ENCODE assay signal across 12 cellular contexts in genomic region chr17:66904760-66905637, GRCh38. TPM values are rescaled to one million over a fixed set of nuclear protein-coding genes. Genes with fewer than 3 reads are reported as not detected.
DNase-seq lines count a peak whose midpoint lies in the region; ATAC-seq, FAIRE-seq and TF ChIP-seq lines count a peak whose summit lies in the region.
"Had no signal": no experiment of that assay in that cellular context is flagged by ENCODE, and none has a peak within 500 bp of the region (broad histone marks: within the 10 kb centered on the region; RNA-seq: fewer than 3 reads in every experiment).

No MANE protein-coding gene starts in this region.

- H3K9me3 Mint-ChIP-seq in activated CD4-positive, alpha-beta T cell treated with anti-CD3 and anti-CD28 coated beads, Interleukin-2, amount 10 ng/mL, durations not matched to agents 7 days and 5 days = no peaks in the 10 kb centered on the region

- POLR2A ChIA-PET in activated CD4-positive, alpha-beta T cell treated with anti-CD3 and anti-CD28 coated beads, Interleukin-2, amount 10 ng/mL, durations not matched to agents 7 days and 5 days (lab: Charles Lee) = no interaction called here

- peak; percentile 60 for DNase-seq in ELR (ENCODE audit: low read depth)
- peak; percentile 77 for DNase-seq in NCI-H510A treated with DMSO at 0.1 percent for 48 hours (lab: John Stamatoyannopoulos, UW)
- DNase-seq in epithelial cell of prostate (ENCODE audit: low read depth, low spot score) = no peak
- peak; percentile 38 for DNase-seq in omental fat pad (ENCODE audit: low spot score)
- DNase-seq in activated CD4-positive, alpha-beta T cell treated with anti-CD3 and anti-CD28 coated beads, Interleukin-2, amount 10 ng/mL, durations not matched to agents 7 days and 5 days = no peak
- DNase-seq in epidermal melanocyte (ENCODE audit: insufficient read length, low spot score) = no peak
- no peak for DNase-seq in GM12891 (ENCODE audit: insufficient read length, low spot score)
- DNase-seq: MG63, WERI-Rb-1 had no signal

- no peaks in the 10 kb centered on the region for H3K27me3 Mint-ChIP-seq in activated CD4-positive, alpha-beta T cell treated with anti-CD3 and anti-CD28 coated beads, Interleukin-2, amount 10 ng/mL, durations not matched to agents 7 days and 5 days

- peak; percentile 74 for ATAC-seq in omental fat pad (ENCODE audit: low FRiP score)
- ATAC-seq in GM18505 (IDR thresholded peaks at IDR 0.05; ENCODE audit: unreplicated experiment) = no peak
- ATAC-seq: HCT116 had no signal

- no peak overlapping the region for H3K27ac Mint-ChIP-seq in activated CD4-positive, alpha-beta T cell treated with anti-CD3 and anti-CD28 coated beads, Interleukin-2, amount 10 ng/mL, durations not matched to agents 7 days and 5 days

- no peak overlapping the region for H3K4me3 Mint-ChIP-seq in activated CD4-positive, alpha-beta T cell treated with anti-CD3 and anti-CD28 coated beads, Interleukin-2, amount 10 ng/mL, durations not matched to agents 7 days and 5 days

- TF ChIP-seq POLR2A in GM12891 (IDR thresholded peaks at IDR 0.05; ENCODE audit: low read depth, low read length) (no peak), GM18505 (IDR thresholded peaks at IDR 0.05; ENCODE audit: borderline replicate concordance, extremely low read depth, insufficient read depth, insufficient read length) (no peak)

- TF ChIP-seq CTCF in omental fat pad (IDR thresholded peaks at IDR 0.05) = no peak

- peak overlapping the region; percentile 34 for H3K27ac ChIP-seq in epithelial cell of prostate
- H3K27ac ChIP-seq: WERI-Rb-1 had no signal

- no peak for FAIRE-seq in GM12891 (lab: Jason Lieb, UNC)

- H3K36me3 Mint-ChIP-seq in activated CD4-positive, alpha-beta T cell treated with anti-CD3 and anti-CD28 coated beads, Interleukin-2, amount 10 ng/mL, durations not matched to agents 7 days and 5 days (ENCODE audit: low read depth) = no peaks in the 10 kb centered on the region

- peaks cover 5% of the 10 kb centered on the region for H3K4me1 Mint-ChIP-seq in activated CD4-positive, alpha-beta T cell treated with anti-CD3 and anti-CD28 coated beads, Interleukin-2, amount 10 ng/mL, durations not matched to agents 7 days and 5 days

- CTCF ChIA-PET in activated CD4-positive, alpha-beta T cell treated with anti-CD3 and anti-CD28 coated beads, Interleukin-2, amount 10 ng/mL, durations not matched to agents 7 days and 5 days (lab: Charles Lee) = interaction anchor here (0.6 kb wide), 1 partner anchor 471 kb away, joined by 3 read pairs; no protein-coding TSS in a partner anchor

TF ChIP-seq in GM12891, 5 proteins besides CTCF, POLR2A, EP300 and RAD21:
- TF ChIP-seq POLR2AphosphoS5 (IDR thresholded peaks at IDR 0.05; ENCODE audit: low read depth, low read length) = no peak
- TF ChIP-seq SPI1 (IDR thresholded peaks at IDR 0.05; ENCODE audit: low read depth, low read length) = no peak
- TF ChIP-seq TAF1 (IDR thresholded peaks at IDR 0.05; ENCODE audit: low read depth, low read length) = no peak
- TF ChIP-seq POU2F2 (IDR thresholded peaks at IDR 0.05; ENCODE audit: low read depth, low read length) = no peak
- TF ChIP-seq PAX5 (IDR thresholded peaks at IDR 0.05; ENCODE audit: insufficient read depth, low read length, severe bottlenecking) = no peak

RNA-seq across cellular contexts. Expression of gene CACNG4, which starts 59.5 kb away (rescaled TPM):
- total RNA-seq in omental fat pad = 1 to 10 TPM in 2 of 4 donors, under 1 TPM in 1, not detected in 1; 0.56 to 2.2 (median 1.1) TPM
- not detected for total RNA-seq in activated CD4-positive, alpha-beta T cell treated with anti-CD3 and anti-CD28 coated beads, Interleukin-2, amount 10 ng/mL, durations not matched to agents 7 days and 5 days
- 0.04 TPM for polyA plus RNA-seq in GM12891 (2012; ENCODE audit: low read depth, missing spikeins)
- total RNA-seq: subcutaneous adipose tissue had no signal

Comparison
In these comparisons a context has a peak if more than half of its experiments do, and no peak if none do; other contexts are left out.
1. DNase-seq: peak in ELR (single experiment), NCI-H510A treated with DMSO at 0.1 percent for 48 hours (single experiment) and omental fat pad (single experiment); none in epithelial cell of prostate (single experiment), activated CD4-positive, alpha-beta T cell treated with anti-CD3 and anti-CD28 coated beads, Interleukin-2, amount 10 ng/mL, durations not matched to agents 7 days and 5 days (single experiment), epidermal melanocyte (single experiment) and GM12891 (single experiment).